18 cellular contexts compared by ENCODE assay signal in the genomic region with DNA sequence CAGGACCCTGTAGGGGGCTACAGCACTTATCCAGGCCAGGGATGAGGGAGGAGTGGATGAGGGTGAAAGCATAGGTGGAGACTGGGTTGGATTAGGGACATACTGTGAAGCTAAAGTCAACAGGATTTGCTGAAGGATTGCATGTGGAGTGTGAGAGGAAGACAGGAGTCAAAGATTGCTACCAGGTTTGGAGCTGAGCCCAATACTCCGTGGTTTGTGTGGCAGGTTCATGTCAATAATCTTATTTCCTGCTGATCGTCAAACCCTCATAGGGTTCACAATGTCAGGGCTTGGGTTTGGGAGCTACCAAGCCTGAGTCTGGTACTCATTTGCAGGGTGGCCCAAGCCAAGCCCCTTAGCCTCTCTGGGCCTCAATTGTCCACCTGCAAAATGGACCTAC.
DNase-seq lines count a peak whose midpoint lies in the region; ATAC-seq and TF ChIP-seq lines count a peak whose summit lies in the region.
"Had no signal": no experiment of that assay in that cellular context is flagged by ENCODE, and none has a peak within 500 bp of the region (broad histone marks: within the 10 kb centered on the region; RNA-seq: fewer than 3 reads in every experiment).

No MANE protein-coding gene starts in this region.

- intact Hi-C loops in CD4-positive, alpha-beta memory T cell (cut with micrococcal nuclease) = loop anchor here (10.0 kb wide), 1 partner anchor 416 kb away; no protein-coding TSS in a partner anchor
- intact Hi-C loops in colonic mucosa (cut with DNase I) = no loop called here
- intact Hi-C loops in naive thymus-derived CD4-positive, alpha-beta T cell (cut with micrococcal nuclease) = loop anchor here in 1 of 2 donors (10.0 kb wide), 2 partner anchors 176 to 396 kb away; a partner anchor contains a TSS
- intact Hi-C loops in activated CD4-positive, alpha-beta T cell treated with anti-CD3 and anti-CD28 coated beads for 36 hours (cut with DNase I, micrococcal nuclease) = no loop called here

- peak in 2 of 5 donors; percentile 9 to 11 for DNase-seq in CD4-positive, alpha-beta memory T cell
- DNase-seq in KBM-7 (peak; percentile 38), colonic mucosa (peak; percentile 37), kidney tubule cell (ENCODE audit: low spot score) (no peak)
- peak in 1 of 9 donors; percentile 26 for DNase-seq in naive thymus-derived CD4-positive, alpha-beta T cell
- no peak for DNase-seq in activated CD4-positive, alpha-beta T cell treated with anti-CD3 and anti-CD28 coated beads for 36 hours
- DNase-seq: BE2C; GOT3; HCEC 1CT; Kasumi-1; NCI-H1092; NCI-H1436 treated with DMSO at 0.1 percent for 48 hours; NCI-H1930; NCI-H510A; NK-92 treated with Interleukin-12 subunit alpha and Interleukin-12 subunit beta, amount 100 ng/mL, for 24 hours had no signal

- ATAC-seq in naive thymus-derived CD4-positive, alpha-beta T cell = no peak
- ATAC-seq in HG03025 (IDR thresholded peaks at IDR 0.05; ENCODE audit: low FRiP score, unreplicated experiment) = no peak
- no peak for ATAC-seq in activated CD4-positive, alpha-beta T cell treated with anti-CD3 and anti-CD28 coated beads for 36 hours
- ATAC-seq in GM19452 (IDR thresholded peaks at IDR 0.05; ENCODE audit: unreplicated experiment) = no peak

- peak overlapping the region in 4 of 7 donors; percentile 38 to 84 (median 78) for H3K27ac Mint-ChIP-seq in CD4-positive, alpha-beta memory T cell
- peak overlapping the region in 5 of 9 donors; percentile 19 to 79 (median 38) for H3K27ac Mint-ChIP-seq in naive thymus-derived CD4-positive, alpha-beta T cell
- no peak overlapping the region for H3K27ac Mint-ChIP-seq in activated CD4-positive, alpha-beta T cell treated with anti-CD3 and anti-CD28 coated beads for 36 hours
- H3K27ac Mint-ChIP-seq: IgD-negative memory B cell had no signal

- H3K9me3 ChIP-seq in CD4-positive, alpha-beta memory T cell (ENCODE audit: control insufficient read depth in 1 of 2, low read length in 2 of 2) = no peaks in the 10 kb centered on the region
- H3K9me3 ChIP-seq in colonic mucosa = no peaks in the 10 kb centered on the region
- no peaks in the 10 kb centered on the region for H3K9me3 ChIP-seq in naive thymus-derived CD4-positive, alpha-beta T cell (ENCODE audit: control insufficient read depth in 2 of 3, low read length in 3 of 3)
- H3K9me3 ChIP-seq: BE2C had no signal

- CTCF ChIA-PET in CD4-positive, alpha-beta memory T cell (lab: Charles Lee; ENCODE audit: partially characterized antibody) = interaction anchor here (0.5 to 6.9 kb wide), 4 partner anchors 15 to 568 kb away, joined by 3 to 68 read pairs (median 3); no protein-coding TSS in a partner anchor
- CTCF ChIA-PET in naive thymus-derived CD4-positive, alpha-beta T cell (lab: Charles Lee) = interaction anchor here (1.6 to 6.8 kb wide), 4 partner anchors 23 to 304 kb away, joined by 4 to 63 read pairs (median 5); no protein-coding TSS in a partner anchor
- CTCF ChIA-PET in activated CD4-positive, alpha-beta T cell treated with anti-CD3 and anti-CD28 coated beads for 36 hours (lab: Charles Lee) = interaction anchor here (1.5 to 6.9 kb wide), 2 partner anchors 31 to 62 kb away, joined by 4 to 87 read pairs; no protein-coding TSS in a partner anchor

- H3K4me1 Mint-ChIP-seq in CD4-positive, alpha-beta memory T cell = peaks cover 7 to 18% (median 12%) of the 10 kb centered on the region in 4 donors
- H3K4me1 Mint-ChIP-seq in naive thymus-derived CD4-positive, alpha-beta T cell = peaks cover 9 to 32% (median 14%) of the 10 kb centered on the region in 7 donors
- peaks cover 15% of the 10 kb centered on the region for H3K4me1 Mint-ChIP-seq in activated CD4-positive, alpha-beta T cell treated with anti-CD3 and anti-CD28 coated beads for 36 hours

- peaks cover 0 to 10% (median 3%) of the 10 kb centered on the region in 8 donors for H3K9me3 Mint-ChIP-seq in CD4-positive, alpha-beta memory T cell
- peaks cover 0 to 11% (median 5%) of the 10 kb centered on the region in 11 donors for H3K9me3 Mint-ChIP-seq in naive thymus-derived CD4-positive, alpha-beta T cell
- H3K9me3 Mint-ChIP-seq in activated CD4-positive, alpha-beta T cell treated with anti-CD3 and anti-CD28 coated beads for 36 hours (ENCODE audit: low read depth) = no peaks in the 10 kb centered on the region

- H3K27me3 Mint-ChIP-seq in CD4-positive, alpha-beta memory T cell = peaks cover 0 to 2% of the 10 kb centered on the region in 2 donors
- H3K27me3 Mint-ChIP-seq in naive thymus-derived CD4-positive, alpha-beta T cell = peaks cover 0 to 16% (median 0%) of the 10 kb centered on the region in 5 donors
- no peaks in the 10 kb centered on the region for H3K27me3 Mint-ChIP-seq in activated CD4-positive, alpha-beta T cell treated with anti-CD3 and anti-CD28 coated beads for 36 hours

- peak overlapping the region in 3 of 8 donors; percentile 14 to 26 (median 17) for H3K4me3 Mint-ChIP-seq in CD4-positive, alpha-beta memory T cell
- H3K4me3 Mint-ChIP-seq in naive thymus-derived CD4-positive, alpha-beta T cell = peak overlapping the region in 5 of 10 donors; percentile 10 to 48 (median 30)
- H3K4me3 Mint-ChIP-seq in activated CD4-positive, alpha-beta T cell treated with anti-CD3 and anti-CD28 coated beads for 36 hours = no peak overlapping the region
- H3K4me3 Mint-ChIP-seq: IgD-negative memory B cell had no signal

- no peak overlapping the region for H3K27ac ChIP-seq in CD4-positive, alpha-beta memory T cell (ENCODE audit: low read depth, low read length)
- peak overlapping the region; percentile 46 for H3K27ac ChIP-seq in colonic mucosa
- no peak overlapping the region for H3K27ac ChIP-seq in naive thymus-derived CD4-positive, alpha-beta T cell (ENCODE audit: low read depth, low read length)

- peak overlapping the region in 1 of 2 donors; percentile 4 for H3K9ac ChIP-seq in colonic mucosa (ENCODE audit: low read depth in 2 of 2, low read length in 2 of 2)

- POLR2A ChIA-PET in CD4-positive, alpha-beta memory T cell (lab: Charles Lee; ENCODE audit: partially characterized antibody) = no interaction called here
- POLR2A ChIA-PET in naive thymus-derived CD4-positive, alpha-beta T cell (lab: Charles Lee) = interaction anchor here (0.6 to 0.9 kb wide), 2 partner anchors 30 to 604 kb away, joined by 3 to 4 read pairs; a partner anchor contains a TSS
- POLR2A ChIA-PET in activated CD4-positive, alpha-beta T cell treated with anti-CD3 and anti-CD28 coated beads for 36 hours (lab: Charles Lee) = no interaction called here

- no peaks in the 10 kb centered on the region for H3K36me3 ChIP-seq in CD4-positive, alpha-beta memory T cell (ENCODE audit: insufficient read depth, low read length)
- H3K36me3 ChIP-seq in colonic mucosa = no peaks in the 10 kb centered on the region
- no peaks in the 10 kb centered on the region for H3K36me3 ChIP-seq in naive thymus-derived CD4-positive, alpha-beta T cell (ENCODE audit: control insufficient read depth in 2 of 3, insufficient read depth in 3 of 3, low read length in 3 of 3)
- H3K36me3 ChIP-seq: BE2C had no signal

- in situ Hi-C loops in KBM-7 (cut with MboI; ENCODE audit: low pct_unique_long_range_greater_than_20kb, low sequenced_read_pairs) = no loop called here

- H3K4me3 ChIP-seq in CD4-positive, alpha-beta memory T cell (ENCODE audit: low read length in 2 of 2) = no peak overlapping the region
- H3K4me3 ChIP-seq in colonic mucosa = no peak overlapping the region
- H3K4me3 ChIP-seq in naive thymus-derived CD4-positive, alpha-beta T cell (ENCODE audit: low read length) = no peak overlapping the region

- no peaks in the 10 kb centered on the region for H3K4me1 ChIP-seq in CD4-positive, alpha-beta memory T cell (ENCODE audit: insufficient read depth, low read length)
- no peaks in the 10 kb centered on the region for H3K4me1 ChIP-seq in colonic mucosa
- peaks cover 0 to 9% of the 10 kb centered on the region in 2 donors for H3K4me1 ChIP-seq in naive thymus-derived CD4-positive, alpha-beta T cell (ENCODE audit: control insufficient read depth in 2 of 2, insufficient read depth in 2 of 2, low read length in 2 of 2)
- H3K4me1 ChIP-seq: BE2C had no signal

- peaks cover 0 to 2% of the 10 kb centered on the region in 2 donors for H3K36me3 Mint-ChIP-seq in CD4-positive, alpha-beta memory T cell
- H3K36me3 Mint-ChIP-seq in naive thymus-derived CD4-positive, alpha-beta T cell = peaks cover 0 to 4% (median 0%) of the 10 kb centered on the region in 5 donors
- H3K36me3 Mint-ChIP-seq in activated CD4-positive, alpha-beta T cell treated with anti-CD3 and anti-CD28 coated beads for 36 hours (ENCODE audit: low read depth) = no peaks in the 10 kb centered on the region
- H3K36me3 Mint-ChIP-seq: IgD-negative memory B cell had no signal

- TF ChIP-seq CTCF in colonic mucosa (IDR thresholded peaks at IDR 0.05) = no peak

- no peaks in the 10 kb centered on the region for H3K27me3 ChIP-seq in CD4-positive, alpha-beta memory T cell (ENCODE audit: insufficient read depth, low read length)
- H3K27me3 ChIP-seq in colonic mucosa = no peaks in the 10 kb centered on the region
- H3K27me3 ChIP-seq in naive thymus-derived CD4-positive, alpha-beta T cell (ENCODE audit: control insufficient read depth in 2 of 2, insufficient read depth in 2 of 2, low read length in 2 of 2) = no peaks in the 10 kb centered on the region
- H3K27me3 ChIP-seq: BE2C had no signal

Comparison
In these comparisons a context has a peak if more than half of its experiments do, and no peak if none do; other contexts are left out.
1. DNase-seq: peak in KBM-7 (single experiment) and colonic mucosa (single experiment); none in kidney tubule cell (single experiment) and activated CD4-positive, alpha-beta T cell treated with anti-CD3 and anti-CD28 coated beads for 36 hours (single experiment).